ENCODE assay signal across 14 cellular contexts in genomic region chr12:79848321-79848720, GRCh38.
DNase-seq lines count a peak whose midpoint lies in the region; ATAC-seq, FAIRE-seq and TF ChIP-seq lines count a peak whose summit lies in the region.
"Had no signal": no experiment of that assay in that cellular context is flagged by ENCODE, and none has a peak within 500 bp of the region (broad histone marks: within the 10 kb centered on the region; RNA-seq: fewer than 3 reads in every experiment).

No MANE protein-coding gene starts in this region.

- peaks cover 2% of the 10 kb centered on the region for H3K36me3 ChIP-seq in bronchial epithelial cell (ENCODE audit: control insufficient read depth, insufficient read depth, low read length)

- peak; percentile 76 to 80 (median 79) for ATAC-seq in natural killer cell
- no peak for ATAC-seq in left cardiac atrium
- ATAC-seq in HG02840 (IDR thresholded peaks at IDR 0.05; ENCODE audit: low FRiP score, unreplicated experiment), result no peak
- ATAC-seq in HG03045 (IDR thresholded peaks at IDR 0.05; ENCODE audit: unreplicated experiment), result no peak

- peak overlapping the region; percentile 79 to 81 for H3K27ac Mint-ChIP-seq in natural killer cell
- H3K27ac Mint-ChIP-seq: nephron progenitor cell had no signal

- DNase-seq in EL (peak; percentile 25), M059J (ENCODE audit: low read depth) (peak; percentile 7), bronchial epithelial cell (ENCODE audit: low read depth) (peak; percentile 39), natural killer cell (no peak), left cardiac atrium (no peak)
- DNase-seq: DMS 273 treated with DMSO at 0.1 percent for 48 hours, foreskin fibroblast, NCI-H1436 treated with DMSO at 0.1 percent for 48 hours, nephron progenitor cell, small intestine had no signal

- H3K27me3 Mint-ChIP-seq in natural killer cell (ENCODE audit: low read depth in 2 of 2), result no peaks in the 10 kb centered on the region

- H3K27me3 ChIP-seq in bronchial epithelial cell (ENCODE audit: control insufficient read depth, insufficient read depth, low read length), result no peaks in the 10 kb centered on the region

- H3K4me1 Mint-ChIP-seq in natural killer cell, result peaks cover 55 to 65% of the 10 kb centered on the region in 2 donors

- TF ChIP-seq CTCF in bronchial epithelial cell (IDR thresholded peaks at IDR 0.05; ENCODE audit: insufficient read depth, low read length, severe bottlenecking) (no peak), natural killer cell (IDR thresholded peaks at IDR 0.05) (no peak)

- no peak overlapping the region for H3K4me3 ChIP-seq in bronchial epithelial cell (ENCODE audit: low read depth, low read length)
- H3K4me3 ChIP-seq: thoracic aorta had no signal

- H3K4me3 Mint-ChIP-seq in natural killer cell, result peak overlapping the region; percentile 76
- H3K4me3 Mint-ChIP-seq: nephron progenitor cell had no signal

- peaks cover 26% of the 10 kb centered on the region for H3K36me3 Mint-ChIP-seq in natural killer cell

- no peak for FAIRE-seq in bronchial epithelial cell (lab: Jason Lieb, UNC)
- FAIRE-seq: GM12892, small intestine had no signal

- intact Hi-C loops in natural killer cell (cut with micrococcal nuclease) (no loop called here), left cardiac atrium (cut with DNase I) (no loop called here)

- peaks cover 5 to 9% of the 10 kb centered on the region in 2 donors for H3K9me3 Mint-ChIP-seq in natural killer cell

Comparison
In these comparisons a context has a peak if more than half of its experiments do, and no peak if none do; other contexts are left out.
1. DNase-seq: peak in EL (single experiment), M059J (single experiment) and bronchial epithelial cell (single experiment); none in natural killer cell (single experiment) and left cardiac atrium (single experiment).
2. ATAC-seq: peak in natural killer cell (3 of 3); none in left cardiac atrium (0 of 2), HG02840 (single experiment) and HG03045 (single experiment).